ENCODE assay signal across 10 cellular contexts in the genomic region with DNA sequence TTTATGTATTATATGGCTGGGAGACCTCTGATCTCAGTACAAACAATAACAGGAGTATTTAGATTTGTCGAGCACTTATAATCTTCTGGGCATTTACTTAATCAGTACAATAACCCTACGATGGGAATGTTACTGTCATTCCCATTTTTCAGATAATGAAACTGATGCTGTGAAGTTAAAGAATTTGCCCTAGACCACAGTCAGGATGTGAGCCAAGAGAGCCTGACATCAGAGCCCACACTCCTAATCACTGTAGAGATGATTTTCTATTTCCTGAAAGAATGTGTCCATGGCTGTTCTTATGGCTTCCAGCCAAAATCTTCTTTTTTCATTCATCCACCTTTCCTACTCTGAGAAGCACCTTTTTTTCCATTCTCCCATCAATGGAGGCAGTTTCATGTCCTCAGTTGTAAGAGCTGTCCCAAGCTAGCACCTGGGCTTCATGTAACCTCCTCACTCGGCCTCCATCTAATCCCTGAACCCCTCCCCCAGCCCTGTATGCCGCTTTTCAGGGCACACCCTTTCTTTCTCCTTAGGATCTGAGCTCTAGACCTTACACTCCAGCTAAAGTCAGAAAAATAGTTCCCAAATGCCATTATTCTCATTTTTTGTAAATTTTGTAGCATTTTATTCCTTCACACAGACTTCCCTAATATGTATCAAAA. TPM values are rescaled to one million over a fixed set of nuclear protein-coding genes. Genes with fewer than 3 reads are reported as not detected.
DNase-seq lines count a peak whose midpoint lies in the region; ATAC-seq and TF ChIP-seq lines count a peak whose summit lies in the region.
"Had no signal": no experiment of that assay in that cellular context is flagged by ENCODE, and none has a peak within 500 bp of the region (broad histone marks: within the 10 kb centered on the region; RNA-seq: fewer than 3 reads in every experiment).

No MANE protein-coding gene starts in this region.

- H3K4me3 ChIP-seq in A673 (ENCODE audit: low read depth, low read length, poor library complexity, severe bottlenecking) (peak overlapping the region; percentile 37), mammary epithelial cell (replicated peaks in 1 of 3; ENCODE audit: insufficient read depth in 1 of 3, low read depth in 2 of 3, low read length in 3 of 3) (peak overlapping the region in 2 of 3 experiments; percentile 57 to 61), mucosa of rectum (ENCODE audit: low read length in 2 of 2) (peak overlapping the region; percentile 74 to 78), H7 (ENCODE audit: insufficient read depth, low read depth, low read length) (no peak overlapping the region)

- intact Hi-C loops in A673 (cut with micrococcal nuclease; ENCODE audit: unreplicated experiment), result no loop called here
- intact Hi-C loops in mammary epithelial cell (cut with micrococcal nuclease), result loop anchor here (1.0 kb wide), 1 partner anchor 10 kb away; no protein-coding TSS in a partner anchor

- peak overlapping the region; percentile 82 for H3K9ac ChIP-seq in mammary epithelial cell (ENCODE audit: insufficient read depth, low read length)
- H3K9ac ChIP-seq in mucosa of rectum (ENCODE audit: low read depth in 1 of 2, low read length in 2 of 2), result peak overlapping the region in 1 of 2 donors; percentile 62

- ATAC-seq in HG03097 (IDR thresholded peaks at IDR 0.05; ENCODE audit: low FRiP score, unreplicated experiment), result no peak

- no peak for TF ChIP-seq CTCF in A673 (conservative IDR thresholded peaks at IDR 0.05; ENCODE audit: low read depth, low read length)
- no peak for TF ChIP-seq CTCF in mammary epithelial cell (conservative IDR thresholded peaks at IDR 0.05 in 1 of 2, IDR thresholded peaks at IDR 0.05 in 1 of 2; ENCODE audit: extremely low read depth in 1 of 2, insufficient read depth in 1 of 2, low read depth in 1 of 2, low read length in 2 of 2)

- WGBS in mammary epithelial cell (ENCODE audit: low coverage, missing lambda C conversion rate), result 48% methylated on average over 4 of the region's 4 CpGs

- H3K36me3 ChIP-seq in A673 (ENCODE audit: insufficient read depth, low read length, poor library complexity, severe bottlenecking), result peaks cover 21% of the 10 kb centered on the region
- H3K36me3 ChIP-seq in mammary epithelial cell (ENCODE audit: insufficient read depth, low read length), result peaks cover 7% of the 10 kb centered on the region
- no peaks in the 10 kb centered on the region for H3K36me3 ChIP-seq in mucosa of rectum (ENCODE audit: control insufficient read depth in 2 of 2, insufficient read depth in 2 of 2, low read length in 2 of 2)
- H3K36me3 ChIP-seq in H7 (replicated peaks; ENCODE audit: control insufficient read depth, insufficient read depth, low read length), result no peaks in the 10 kb centered on the region

- H3K79me2 ChIP-seq in mammary epithelial cell (ENCODE audit: insufficient read depth, low read length), result peaks cover 2% of the 10 kb centered on the region

- H3K9me3 ChIP-seq in A673 (ENCODE audit: low read depth, low read length, poor library complexity, severe bottlenecking) (no peaks in the 10 kb centered on the region), mammary epithelial cell (replicated peaks; ENCODE audit: insufficient read depth, low read length) (no peaks in the 10 kb centered on the region), mucosa of rectum (ENCODE audit: control insufficient read depth in 2 of 2, low read length in 2 of 2) (no peaks in the 10 kb centered on the region)

- peak overlapping the region; percentile 71 for H2AFZ ChIP-seq in mammary epithelial cell (ENCODE audit: low read depth, low read length)

- H3K4me1 ChIP-seq in A673 (ENCODE audit: insufficient read depth, low read length, poor library complexity, severe bottlenecking), result peaks cover 85% of the 10 kb centered on the region
- H3K4me1 ChIP-seq in mammary epithelial cell (ENCODE audit: insufficient read depth, low read length), result peaks cover 22% of the 10 kb centered on the region
- H3K4me1 ChIP-seq in mucosa of rectum (ENCODE audit: control insufficient read depth in 2 of 2, insufficient read depth in 2 of 2, low read length in 2 of 2), result peaks cover 0 to 8% of the 10 kb centered on the region in 2 donors

- POLR2A ChIA-PET in A673 (lab: Charles Lee; ENCODE audit: low non-redundant PET), result no interaction called here

- BruUV-seq in A673 (replicated peaks; lab: Mats Ljungman, UMichigan) (TSS peak; percentile 26), mammary epithelial cell (replicated peaks; lab: Mats Ljungman, UMichigan) (TSS peak; percentile 10)

- H3K27me3 ChIP-seq in A673 (replicated peaks; ENCODE audit: insufficient read depth, low read depth, low read length, poor library complexity) (no peaks in the 10 kb centered on the region), mammary epithelial cell (ENCODE audit: insufficient read depth, low read length) (no peaks in the 10 kb centered on the region), mucosa of rectum (ENCODE audit: control insufficient read depth in 2 of 2, insufficient read depth in 2 of 2, low read length in 2 of 2) (peaks cover 0 to 8% of the 10 kb centered on the region in 2 donors), H7 (ENCODE audit: control insufficient read depth, insufficient read depth, low read length) (no peaks in the 10 kb centered on the region)

- CTCF ChIA-PET in A673 (lab: Charles Lee), result no interaction called here
- CTCF ChIA-PET in mammary epithelial cell (lab: Charles Lee; ENCODE audit: low non-redundant PET), result no interaction called here

- H3K27ac ChIP-seq in A673 (ENCODE audit: low read depth, low read length, poor library complexity, severe bottlenecking) (peak overlapping the region; percentile 84), mammary epithelial cell (ENCODE audit: insufficient read depth, low read depth, low read length) (peak overlapping the region; percentile 90), mucosa of rectum (ENCODE audit: low read depth in 2 of 2, low read length in 2 of 2) (peak overlapping the region; percentile 64 to 78)

- peak overlapping the region; percentile 90 for H3K4me2 ChIP-seq in mammary epithelial cell (ENCODE audit: insufficient read depth, low read depth, low read length)

- in situ Hi-C loops in mammary epithelial cell (cut with MboI; ENCODE audit: low sequenced_read_pairs in 2 of 2), result no loop called here

- dilution Hi-C loops in mammary epithelial cell (cut with HindIII; ENCODE audit: low sequenced_read_pairs), result no loop called here

- DNase-seq in A673 (ENCODE audit: low spot score) (peak; percentile 75), HT1080 (ENCODE audit: low read depth) (peak; percentile 78), mammary epithelial cell (peak; percentile 51), hypothalamus (lab: John Stamatoyannopoulos, UW) (no peak), globus pallidus (ENCODE audit: low spot score) (no peak), H7 (no peak)
- DNase-seq: activated B cell treated with CpG ODN at 0.5 μM for 24 hours, cortex of kidney had no signal

- H4K20me1 ChIP-seq in mammary epithelial cell (ENCODE audit: insufficient read depth, low read length), result no peaks in the 10 kb centered on the region

RNA-seq across cellular contexts. Expression of a gene that starts 12.2 kb away (rescaled TPM):
- total RNA-seq in A673 (2021), result 1,757 and 2,074 TPM in 2 replicates
- 332 and 437 TPM in 2 replicates for total RNA-seq in HT1080 (2014; rRNA removed; shearing (Covaris generic))
- 613 and 670 TPM in 2 replicates for polyA plus RNA-seq in HT1080 (2015; cell fraction: cytosol; rRNA removed)
- 319 and 385 TPM in 2 replicates for polyA plus RNA-seq in HT1080 (2015; cell fraction: nucleus; rRNA removed)
- 100 to 1,000 TPM; 485 to 894 TPM for total RNA-seq in mammary epithelial cell
- polyA plus RNA-seq in mammary epithelial cell, result 1,604 TPM
- 2,169 TPM for polyA minus RNA-seq in mammary epithelial cell
- total RNA-seq in H7 (2014; rRNA removed; shearing (Covaris generic)), result 54.2 and 79.9 TPM in 2 replicates

RNA-seq across cellular contexts. Expression of a gene that starts 13.1 kb away (rescaled TPM):
- total RNA-seq in A673 (2021) (265 and 286 TPM in 2 replicates), mammary epithelial cell (100 to 1,000 TPM; 253 to 385 TPM)
- total RNA-seq in HT1080 (2014; rRNA removed; shearing (Covaris generic)), result 81.5 and 94.8 TPM in 2 replicates
- polyA plus RNA-seq in HT1080 (2015; cell fraction: cytosol; rRNA removed), result 126 and 132 TPM in 2 replicates
- 57.5 and 58.8 TPM in 2 replicates for polyA plus RNA-seq in HT1080 (2015; cell fraction: nucleus; rRNA removed)
- 402 TPM for polyA plus RNA-seq in mammary epithelial cell
- polyA minus RNA-seq in mammary epithelial cell, result 674 TPM
- total RNA-seq in H7 (2014; rRNA removed; shearing (Covaris generic)), result 8.0 and 9.5 TPM in 2 replicates
- total RNA-seq: activated B cell treated with CpG ODN at 0.5 μM for 24 hours had no signal

Comparison
In these comparisons a context has a peak if more than half of its experiments do, and no peak if none do; other contexts are left out.
1. DNase-seq: peak in A673 (single experiment), HT1080 (single experiment) and mammary epithelial cell (single experiment); none in hypothalamus (0 of 51), globus pallidus (single experiment) and H7 (single experiment).
2. Peak in every context shown above with its lines, with median percentiles within 50 percentile points of each other: H3K27ac ChIP-seq.